1 cellular context compared by ENCODE assay signal in the genomic region with DNA sequence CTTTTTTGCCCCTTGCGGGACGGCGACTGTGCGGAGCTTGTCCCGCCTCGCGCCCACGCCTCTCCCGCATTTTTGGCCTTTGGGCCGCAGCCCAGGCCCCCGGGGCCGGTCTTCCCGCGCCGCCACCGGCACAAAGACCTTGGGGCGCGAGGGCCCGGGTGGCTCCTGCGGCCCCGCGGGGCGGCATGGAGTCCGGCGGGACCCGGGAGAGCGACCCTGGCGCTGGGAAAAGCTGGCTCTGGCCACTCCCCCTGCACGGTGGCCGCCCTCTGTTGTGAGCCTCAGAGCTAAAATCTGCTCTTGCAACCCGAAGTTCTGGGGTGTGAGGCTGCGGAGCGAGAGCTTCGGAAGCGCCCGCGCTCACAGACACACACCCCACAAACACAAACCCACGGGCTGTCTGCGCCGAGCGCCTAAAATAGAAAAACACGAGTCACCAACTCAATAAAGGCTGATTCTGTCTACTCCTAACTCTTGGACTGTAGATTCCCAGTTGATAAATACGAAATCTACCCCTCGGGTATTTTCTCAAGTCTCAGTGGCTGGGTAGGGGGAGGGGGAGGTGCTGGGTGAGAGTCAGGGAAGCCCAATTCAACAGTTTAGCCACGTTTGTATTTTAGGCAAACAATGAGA.
TF ChIP-seq lines count a peak whose summit lies in the region.

No MANE protein-coding gene starts in this region.

TF ChIP-seq in HEK293, 187 proteins besides CTCF, POLR2A, EP300 and RAD21 (continued from another document):
- TF ChIP-seq, protein P1, sequence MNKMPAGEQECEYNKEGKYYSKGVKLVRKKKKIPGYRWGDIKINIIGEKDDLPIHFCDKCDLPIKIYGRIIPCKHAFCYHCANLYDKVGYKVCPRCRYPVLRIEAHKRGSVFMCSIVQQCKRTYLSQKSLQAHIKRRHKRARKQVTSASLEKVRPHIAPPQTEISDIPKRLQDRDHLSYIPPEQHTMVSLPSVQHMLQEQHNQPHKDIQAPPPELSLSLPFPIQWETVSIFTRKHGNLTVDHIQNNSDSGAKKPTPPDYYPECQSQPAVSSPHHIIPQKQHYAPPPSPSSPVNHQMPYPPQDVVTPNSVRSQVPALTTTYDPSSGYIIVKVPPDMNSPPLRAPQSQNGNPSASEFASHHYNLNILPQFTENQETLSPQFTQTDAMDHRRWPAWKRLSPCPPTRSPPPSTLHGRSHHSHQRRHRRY (tag by site-specific recombination; IDR thresholded peaks at IDR 0.05): no peak
- no peak; the same call in 1 of the 2 replicates for TF ChIP-seq ZNF623 (tag by site-specific recombination; IDR thresholded peaks at IDR 0.05)
- TF ChIP-seq ZFHX2 (tag by site-specific recombination; conservative IDR thresholded peaks at IDR 0.05): peak; percentile 53
- TF ChIP-seq, protein P2, sequence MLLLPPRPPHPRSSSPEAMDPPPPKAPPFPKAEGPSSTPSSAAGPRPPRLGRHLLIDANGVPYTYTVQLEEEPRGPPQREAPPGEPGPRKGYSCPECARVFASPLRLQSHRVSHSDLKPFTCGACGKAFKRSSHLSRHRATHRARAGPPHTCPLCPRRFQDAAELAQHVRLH (tag by site-specific recombination; IDR thresholded peaks at IDR 0.05): no peak
- TF ChIP-seq ZNF596 (tag by site-specific recombination; IDR thresholded peaks at IDR 0.05): peak; percentile 57; the same call in 1 of the 2 replicates
- peak; percentile 94 for TF ChIP-seq IKZF3 (tag by site-specific recombination; IDR thresholded peaks at IDR 0.05)
- TF ChIP-seq ZNF335 (tag by site-specific recombination; conservative IDR thresholded peaks at IDR 0.05): peak; percentile 96
- peak; percentile 81 for TF ChIP-seq GLIS2 (tag by site-specific recombination; IDR thresholded peaks at IDR 0.05)
- TF ChIP-seq KLF9 (tag by site-specific recombination; IDR thresholded peaks at IDR 0.05; ENCODE audit: low read depth): peak; percentile 78
- TF ChIP-seq EGR2 (tag by site-specific recombination; IDR thresholded peaks at IDR 0.05; ENCODE audit: low read depth): peak; percentile 28; the same call in 1 of the 2 replicates
- no peak for TF ChIP-seq ZNF48 (tag by site-specific recombination; IDR thresholded peaks at IDR 0.05)
- TF ChIP-seq, protein P3, sequence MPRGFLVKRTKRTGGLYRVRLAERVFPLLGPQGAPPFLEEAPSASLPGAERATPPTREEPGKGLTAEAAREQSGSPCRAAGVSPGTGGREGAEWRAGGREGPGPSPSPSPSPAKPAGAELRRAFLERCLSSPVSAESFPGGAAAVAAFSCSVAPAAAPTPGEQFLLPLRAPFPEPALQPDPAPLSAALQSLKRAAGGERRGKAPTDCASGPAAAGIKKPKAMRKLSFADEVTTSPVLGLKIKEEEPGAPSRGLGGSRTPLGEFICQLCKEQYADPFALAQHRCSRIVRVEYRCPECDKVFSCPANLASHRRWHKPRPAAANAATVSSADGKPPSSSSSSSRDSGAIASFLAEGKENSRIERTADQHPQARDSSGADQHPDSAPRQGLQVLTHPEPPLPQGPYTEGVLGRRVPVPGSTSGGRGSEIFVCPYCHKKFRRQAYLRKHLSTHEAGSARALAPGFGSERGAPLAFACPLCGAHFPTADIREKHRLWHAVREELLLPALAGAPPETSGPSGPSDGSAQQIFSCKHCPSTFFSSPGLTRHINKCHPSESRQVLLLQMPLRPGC (tag by site-specific recombination; IDR thresholded peaks at IDR 0.05): no peak
- peak; percentile 27; the same call in 1 of the 2 replicates for TF ChIP-seq KLF8 (tag by site-specific recombination; IDR thresholded peaks at IDR 0.05)
- no peak for TF ChIP-seq ZNF140 (tag by site-specific recombination; IDR thresholded peaks at IDR 0.05)
- TF ChIP-seq ZBTB21 (tag by site-specific recombination; IDR thresholded peaks at IDR 0.05): no peak
- TF ChIP-seq, protein P4, sequence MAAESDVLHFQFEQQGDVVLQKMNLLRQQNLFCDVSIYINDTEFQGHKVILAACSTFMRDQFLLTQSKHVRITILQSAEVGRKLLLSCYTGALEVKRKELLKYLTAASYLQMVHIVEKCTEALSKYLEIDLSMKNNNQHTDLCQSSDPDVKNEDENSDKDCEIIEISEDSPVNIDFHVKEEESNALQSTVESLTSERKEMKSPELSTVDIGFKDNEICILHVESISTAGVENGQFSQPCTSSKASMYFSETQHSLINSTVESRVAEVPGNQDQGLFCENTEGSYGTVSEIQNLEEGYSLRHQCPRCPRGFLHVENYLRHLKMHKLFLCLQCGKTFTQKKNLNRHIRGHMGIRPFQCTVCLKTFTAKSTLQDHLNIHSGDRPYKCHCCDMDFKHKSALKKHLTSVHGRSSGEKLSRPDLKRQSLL (tag by site-specific recombination; IDR thresholded peaks at IDR 0.05): peak; percentile 68
- TF ChIP-seq, protein P5, sequence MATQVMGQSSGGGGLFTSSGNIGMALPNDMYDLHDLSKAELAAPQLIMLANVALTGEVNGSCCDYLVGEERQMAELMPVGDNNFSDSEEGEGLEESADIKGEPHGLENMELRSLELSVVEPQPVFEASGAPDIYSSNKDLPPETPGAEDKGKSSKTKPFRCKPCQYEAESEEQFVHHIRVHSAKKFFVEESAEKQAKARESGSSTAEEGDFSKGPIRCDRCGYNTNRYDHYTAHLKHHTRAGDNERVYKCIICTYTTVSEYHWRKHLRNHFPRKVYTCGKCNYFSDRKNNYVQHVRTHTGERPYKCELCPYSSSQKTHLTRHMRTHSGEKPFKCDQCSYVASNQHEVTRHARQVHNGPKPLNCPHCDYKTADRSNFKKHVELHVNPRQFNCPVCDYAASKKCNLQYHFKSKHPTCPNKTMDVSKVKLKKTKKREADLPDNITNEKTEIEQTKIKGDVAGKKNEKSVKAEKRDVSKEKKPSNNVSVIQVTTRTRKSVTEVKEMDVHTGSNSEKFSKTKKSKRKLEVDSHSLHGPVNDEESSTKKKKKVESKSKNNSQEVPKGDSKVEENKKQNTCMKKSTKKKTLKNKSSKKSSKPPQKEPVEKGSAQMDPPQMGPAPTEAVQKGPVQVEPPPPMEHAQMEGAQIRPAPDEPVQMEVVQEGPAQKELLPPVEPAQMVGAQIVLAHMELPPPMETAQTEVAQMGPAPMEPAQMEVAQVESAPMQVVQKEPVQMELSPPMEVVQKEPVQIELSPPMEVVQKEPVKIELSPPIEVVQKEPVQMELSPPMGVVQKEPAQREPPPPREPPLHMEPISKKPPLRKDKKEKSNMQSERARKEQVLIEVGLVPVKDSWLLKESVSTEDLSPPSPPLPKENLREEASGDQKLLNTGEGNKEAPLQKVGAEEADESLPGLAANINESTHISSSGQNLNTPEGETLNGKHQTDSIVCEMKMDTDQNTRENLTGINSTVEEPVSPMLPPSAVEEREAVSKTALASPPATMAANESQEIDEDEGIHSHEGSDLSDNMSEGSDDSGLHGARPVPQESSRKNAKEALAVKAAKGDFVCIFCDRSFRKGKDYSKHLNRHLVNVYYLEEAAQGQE (tag by site-specific recombination; IDR thresholded peaks at IDR 0.05): peak; percentile 83
- TF ChIP-seq ZNF426 (tag by site-specific recombination; IDR thresholded peaks at IDR 0.05): no peak
- peak; percentile 56; the same call in 1 of the 2 replicates for TF ChIP-seq ZEB2 (tag by site-specific recombination; IDR thresholded peaks at IDR 0.05)
- TF ChIP-seq OVOL3 (tag by site-specific recombination; IDR thresholded peaks at IDR 0.05): no peak
- TF ChIP-seq ZNF561 (tag by site-specific recombination; IDR thresholded peaks at IDR 0.05; ENCODE audit: borderline replicate concordance): peak; percentile 76; the same call in 1 of the 2 replicates
- TF ChIP-seq ZNF394 (tag by site-specific recombination; IDR thresholded peaks at IDR 0.05; ENCODE audit: borderline replicate concordance): peak; percentile 42
- TF ChIP-seq REPIN1 (tag by site-specific recombination; IDR thresholded peaks at IDR 0.05; ENCODE audit: low read depth): no peak
- no peak for TF ChIP-seq ZNF302 (tag by site-specific recombination; IDR thresholded peaks at IDR 0.05; ENCODE audit: low read depth)
- no peak for TF ChIP-seq MYNN (tag by site-specific recombination; IDR thresholded peaks at IDR 0.05; ENCODE audit: borderline replicate concordance)
- 0 out of 2 replicates have a peak, but pooled peaks have one; percentile 15 for TF ChIP-seq ZNF10 (tag by site-specific recombination; IDR thresholded peaks at IDR 0.05)
- TF ChIP-seq ZNF654 (tag by site-specific recombination; IDR thresholded peaks at IDR 0.05; ENCODE audit: low read depth): 0 out of 2 replicates have a peak, but pooled peaks have one; percentile 0
- TF ChIP-seq, protein P6, sequence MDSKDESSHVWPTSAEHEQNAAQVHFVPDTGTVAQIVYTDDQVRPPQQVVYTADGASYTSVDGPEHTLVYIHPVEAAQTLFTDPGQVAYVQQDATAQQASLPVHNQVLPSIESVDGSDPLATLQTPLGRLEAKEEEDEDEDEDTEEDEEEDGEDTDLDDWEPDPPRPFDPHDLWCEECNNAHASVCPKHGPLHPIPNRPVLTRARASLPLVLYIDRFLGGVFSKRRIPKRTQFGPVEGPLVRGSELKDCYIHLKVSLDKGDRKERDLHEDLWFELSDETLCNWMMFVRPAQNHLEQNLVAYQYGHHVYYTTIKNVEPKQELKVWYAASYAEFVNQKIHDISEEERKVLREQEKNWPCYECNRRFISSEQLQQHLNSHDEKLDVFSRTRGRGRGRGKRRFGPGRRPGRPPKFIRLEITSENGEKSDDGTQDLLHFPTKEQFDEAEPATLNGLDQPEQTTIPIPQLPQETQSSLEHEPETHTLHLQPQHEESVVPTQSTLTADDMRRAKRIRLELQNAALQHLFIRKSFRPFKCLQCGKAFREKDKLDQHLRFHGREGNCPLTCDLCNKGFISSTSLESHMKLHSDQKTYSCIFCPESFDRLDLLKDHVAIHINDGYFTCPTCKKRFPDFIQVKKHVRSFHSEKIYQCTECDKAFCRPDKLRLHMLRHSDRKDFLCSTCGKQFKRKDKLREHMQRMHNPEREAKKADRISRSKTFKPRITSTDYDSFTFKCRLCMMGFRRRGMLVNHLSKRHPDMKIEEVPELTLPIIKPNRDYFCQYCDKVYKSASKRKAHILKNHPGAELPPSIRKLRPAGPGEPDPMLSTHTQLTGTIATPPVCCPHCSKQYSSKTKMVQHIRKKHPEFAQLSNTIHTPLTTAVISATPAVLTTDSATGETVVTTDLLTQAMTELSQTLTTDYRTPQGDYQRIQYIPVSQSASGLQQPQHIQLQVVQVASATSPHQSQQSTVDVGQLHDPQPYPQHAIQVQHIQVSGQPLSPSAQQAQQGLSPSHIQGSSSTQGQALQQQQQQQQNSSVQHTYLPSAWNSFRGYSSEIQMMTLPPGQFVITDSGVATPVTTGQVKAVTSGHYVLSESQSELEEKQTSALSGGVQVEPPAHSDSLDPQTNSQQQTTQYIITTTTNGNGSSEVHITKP (tag by site-specific recombination; IDR thresholded peaks at IDR 0.05): peak; percentile 73
- TF ChIP-seq MEIS1 (CRISPR knock-in tag; IDR thresholded peaks at IDR 0.05; ENCODE audit: borderline replicate concordance): no peak
